8 cellular contexts compared by ENCODE assay signal in genomic region chr21:33901421-33902288, GRCh38. TPM values are rescaled to one million over a fixed set of nuclear protein-coding genes. Genes with fewer than 3 reads are reported as not detected.
DNase-seq lines count a peak whose midpoint lies in the region; ATAC-seq and TF ChIP-seq lines count a peak whose summit lies in the region.

No MANE protein-coding gene starts in this region.

- H3K4me1 Mint-ChIP-seq in activated T-cell treated with anti-CD3 and anti-CD28 coated beads, Interleukin-2, amount 50 U/mL, for 24 hours (ENCODE audit: low read depth): peaks cover 4% of the 10 kb centered on the region
- H3K4me1 Mint-ChIP-seq in activated naive CD8-positive, alpha-beta T cell treated with anti-CD3 and anti-CD28 coated beads for 36 hours: peaks cover 4% of the 10 kb centered on the region

- H3K27ac Mint-ChIP-seq in activated T-cell treated with anti-CD3 and anti-CD28 coated beads, Interleukin-2, amount 50 U/mL, for 24 hours: peak overlapping the region; percentile 7
- no peak overlapping the region for H3K27ac Mint-ChIP-seq in activated naive CD8-positive, alpha-beta T cell treated with anti-CD3 and anti-CD28 coated beads for 36 hours

- peaks cover 50% of the 10 kb centered on the region for H3K36me3 ChIP-seq in adipocyte (ENCODE audit: control insufficient read depth, insufficient read depth, low read length, severe bottlenecking)
- no peaks in the 10 kb centered on the region for H3K36me3 ChIP-seq in testis (ENCODE audit: low read depth, missing control alignments)

- H3K4me3 ChIP-seq in adipocyte (ENCODE audit: low read length): no peak overlapping the region
- H3K4me3 ChIP-seq in testis: no peak overlapping the region

- H3K9me3 Mint-ChIP-seq in activated T-cell treated with anti-CD3 and anti-CD28 coated beads, Interleukin-2, amount 50 U/mL, for 24 hours: no peaks in the 10 kb centered on the region
- no peaks in the 10 kb centered on the region for H3K9me3 Mint-ChIP-seq in activated naive CD8-positive, alpha-beta T cell treated with anti-CD3 and anti-CD28 coated beads for 36 hours

- intact Hi-C loops in testis (cut with DNase I; ENCODE audit: low total_unique reads): no loop called here

- H3K9ac ChIP-seq in adipocyte (ENCODE audit: low read length): no peak overlapping the region

- H3K27me3 Mint-ChIP-seq in activated T-cell treated with anti-CD3 and anti-CD28 coated beads, Interleukin-2, amount 50 U/mL, for 24 hours: no peaks in the 10 kb centered on the region
- no peaks in the 10 kb centered on the region for H3K27me3 Mint-ChIP-seq in activated naive CD8-positive, alpha-beta T cell treated with anti-CD3 and anti-CD28 coated beads for 36 hours

- no peak overlapping the region for H3K4me3 Mint-ChIP-seq in activated T-cell treated with anti-CD3 and anti-CD28 coated beads, Interleukin-2, amount 50 U/mL, for 24 hours
- H3K4me3 Mint-ChIP-seq in activated naive CD8-positive, alpha-beta T cell treated with anti-CD3 and anti-CD28 coated beads for 36 hours: no peak overlapping the region

- H3K27me3 ChIP-seq in adipocyte (replicated peaks; ENCODE audit: control insufficient read depth, insufficient read depth, low read length) (no peaks in the 10 kb centered on the region), testis (no peaks in the 10 kb centered on the region)

- no peak for TF ChIP-seq POLR2A in testis (IDR thresholded peaks at IDR 0.05)

- no peak overlapping the region for H3K27ac ChIP-seq in testis

- H3K9me3 ChIP-seq in adipocyte (ENCODE audit: control insufficient read depth, low read length) (no peaks in the 10 kb centered on the region), testis (no peaks in the 10 kb centered on the region)

- no peak for ATAC-seq in GM18867 (IDR thresholded peaks at IDR 0.05; ENCODE audit: unreplicated experiment)

- WGBS in testis, 2 donors: 76 to 91% methylated on average over 7 to 13 of the region's 13 CpGs

- H3K4me1 ChIP-seq in adipocyte (ENCODE audit: control insufficient read depth, insufficient read depth, low read length) (peaks cover 6% of the 10 kb centered on the region), testis (peaks cover 8% of the 10 kb centered on the region)

- peaks cover 66% of the 10 kb centered on the region for H3K36me3 Mint-ChIP-seq in activated T-cell treated with anti-CD3 and anti-CD28 coated beads, Interleukin-2, amount 50 U/mL, for 24 hours (ENCODE audit: low read depth)
- H3K36me3 Mint-ChIP-seq in activated naive CD8-positive, alpha-beta T cell treated with anti-CD3 and anti-CD28 coated beads for 36 hours: peaks cover 26% of the 10 kb centered on the region

- no peak for DNase-seq in activated T-cell treated with anti-CD3 and anti-CD28 coated beads, Interleukin-2, amount 50 U/mL, for 24 hours
- no peak for DNase-seq in activated T-cell treated with anti-CD3 and anti-CD28 coated beads, Interleukin-2, amount 50 U/mL, for 1 hour
- DNase-seq in NCI-H128 (lab: John Stamatoyannopoulos, UW; ENCODE audit: unreplicated experiment) (peak; percentile 24), adipocyte (ENCODE audit: low read depth) (peak; percentile 70), iPS-NIHi11 (ENCODE audit: low spot score) (peak; percentile 68), testis (peak; percentile 51)
- DNase-seq in activated naive CD8-positive, alpha-beta T cell treated with anti-CD3 and anti-CD28 coated beads for 36 hours: no peak

- peak in 2 of 3 experiments; percentile 40 to 44 for TF ChIP-seq CTCF in testis (IDR thresholded peaks at IDR 0.05)

RNA-seq across cellular contexts. Expression of gene ATP5PO, which starts 13.9 kb away (rescaled TPM):
- total RNA-seq in testis: 100 to 1,000 TPM; 127 to 136 TPM
- polyA plus RNA-seq in testis (ENCODE audit: insufficient read depth, low read depth, low replicate concordance): 279 TPM
- total RNA-seq in activated naive CD8-positive, alpha-beta T cell treated with anti-CD3 and anti-CD28 coated beads for 36 hours: 100 to 1,000 TPM; 219 to 221 TPM

Comparison
In these comparisons a context has a peak if more than half of its experiments do, and no peak if none do; other contexts are left out.
1. DNase-seq: peak in NCI-H128 (single experiment), adipocyte (single experiment), iPS-NIHi11 (single experiment) and testis (single experiment); none in activated T-cell treated with anti-CD3 and anti-CD28 coated beads, Interleukin-2, amount 50 U/mL, for 24 hours (single experiment), activated T-cell treated with anti-CD3 and anti-CD28 coated beads, Interleukin-2, amount 50 U/mL, for 1 hour (single experiment) and activated naive CD8-positive, alpha-beta T cell treated with anti-CD3 and anti-CD28 coated beads for 36 hours (single experiment).